In the genomic region with DNA sequence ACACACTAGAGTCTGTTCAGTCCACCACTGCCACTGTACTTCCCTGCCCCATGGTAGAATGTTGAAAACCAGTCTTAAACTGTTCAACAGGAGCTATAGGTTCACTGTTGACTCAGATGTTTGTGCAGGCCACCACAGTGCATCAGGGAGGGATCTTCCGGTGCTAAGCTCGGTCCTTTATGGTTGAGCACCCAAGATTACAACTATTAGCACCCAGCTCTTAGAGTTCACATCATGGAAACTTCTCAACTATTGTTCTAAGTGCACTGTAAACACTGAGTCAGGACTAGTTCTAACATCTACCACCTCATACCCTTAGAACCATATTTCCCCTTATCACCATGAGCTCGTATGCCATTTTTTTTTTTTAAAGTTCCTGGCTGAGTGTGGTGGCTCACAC, we compare ENCODE assay signal across 17 cellular contexts.
DNase-seq lines count a peak whose midpoint lies in the region; ATAC-seq and TF ChIP-seq lines count a peak whose summit lies in the region.
"Had no signal": no experiment of that assay in that cellular context is flagged by ENCODE, and none has a peak within 500 bp of the region (broad histone marks: within the 10 kb centered on the region; RNA-seq: fewer than 3 reads in every experiment).

No MANE protein-coding gene starts in this region.

- no peak for TF ChIP-seq CTCF in nephron (IDR thresholded peaks at IDR 0.05; ENCODE audit: unreplicated experiment in 3 of 3)

- H3K4me3 Mint-ChIP-seq in activated CD4-positive, alpha-beta T cell treated with anti-CD3 and anti-CD28 coated beads, Interleukin-2, amount 10 ng/mL, durations not matched to agents 24 days and 14 days: no peak overlapping the region
- no peak overlapping the region for H3K4me3 Mint-ChIP-seq in activated naive CD8-positive, alpha-beta T cell
- no peak overlapping the region for H3K4me3 Mint-ChIP-seq in nephron

- H3K4me1 Mint-ChIP-seq in activated CD4-positive, alpha-beta T cell treated with anti-CD3 and anti-CD28 coated beads, Interleukin-2, amount 10 ng/mL, durations not matched to agents 24 days and 14 days: peaks cover 7% of the 10 kb centered on the region
- peaks cover 32% of the 10 kb centered on the region for H3K4me1 Mint-ChIP-seq in activated naive CD8-positive, alpha-beta T cell (ENCODE audit: low read depth)
- peaks cover 21% of the 10 kb centered on the region for H3K4me1 Mint-ChIP-seq in nephron

- intact Hi-C loops in activated CD4-positive, alpha-beta T cell treated with anti-CD3 and anti-CD28 coated beads, Interleukin-2, amount 10 ng/mL, durations not matched to agents 24 days and 14 days (cut with micrococcal nuclease): no loop called here

- H3K27ac Mint-ChIP-seq in activated CD4-positive, alpha-beta T cell treated with anti-CD3 and anti-CD28 coated beads, Interleukin-2, amount 10 ng/mL, durations not matched to agents 24 days and 14 days: peak overlapping the region; percentile 68
- peak overlapping the region; percentile 93 for H3K27ac Mint-ChIP-seq in activated naive CD8-positive, alpha-beta T cell
- H3K27ac Mint-ChIP-seq in nephron: peak overlapping the region in 2 of 3 experiments; percentile 50 to 68

- H3K27me3 Mint-ChIP-seq in activated CD4-positive, alpha-beta T cell treated with anti-CD3 and anti-CD28 coated beads, Interleukin-2, amount 10 ng/mL, durations not matched to agents 24 days and 14 days: no peaks in the 10 kb centered on the region
- H3K27me3 Mint-ChIP-seq in activated naive CD8-positive, alpha-beta T cell: no peaks in the 10 kb centered on the region
- no peaks in the 10 kb centered on the region for H3K27me3 Mint-ChIP-seq in nephron (ENCODE audit: low read depth)

- H3K9me3 Mint-ChIP-seq in activated CD4-positive, alpha-beta T cell treated with anti-CD3 and anti-CD28 coated beads, Interleukin-2, amount 10 ng/mL, durations not matched to agents 24 days and 14 days: peaks cover 5% of the 10 kb centered on the region
- H3K9me3 Mint-ChIP-seq in activated naive CD8-positive, alpha-beta T cell (ENCODE audit: low read depth): no peaks in the 10 kb centered on the region
- H3K9me3 Mint-ChIP-seq in nephron: no peaks in the 10 kb centered on the region

- ATAC-seq in GM18511 (IDR thresholded peaks at IDR 0.05; ENCODE audit: unreplicated experiment): peak; percentile 91
- ATAC-seq in GM21526 (IDR thresholded peaks at IDR 0.05; ENCODE audit: low FRiP score, unreplicated experiment): no peak
- no peak for ATAC-seq in HG02973 (IDR thresholded peaks at IDR 0.05; ENCODE audit: unreplicated experiment)
- ATAC-seq: HepG2 had no signal

- H3K36me3 Mint-ChIP-seq in activated CD4-positive, alpha-beta T cell treated with anti-CD3 and anti-CD28 coated beads, Interleukin-2, amount 10 ng/mL, durations not matched to agents 24 days and 14 days (ENCODE audit: low read depth): peaks cover 46% of the 10 kb centered on the region
- H3K36me3 Mint-ChIP-seq in activated naive CD8-positive, alpha-beta T cell: peaks cover 8% of the 10 kb centered on the region
- peaks cover 58% of the 10 kb centered on the region for H3K36me3 Mint-ChIP-seq in nephron (ENCODE audit: low read depth)

- no peak for DNase-seq in activated CD4-positive, alpha-beta T cell treated with anti-CD3 and anti-CD28 coated beads, Interleukin-2, amount 10 ng/mL, durations not matched to agents 24 days and 14 days
- no peak for DNase-seq in activated CD4-positive, alpha-beta T cell treated with anti-CD3 and anti-CD28 coated beads for 4 hours
- DNase-seq in A172 (ENCODE audit: low spot score): no peak
- DNase-seq: activated CD8-positive, alpha-beta memory T cell treated with anti-CD3 and anti-CD28 coated beads, Interleukin-2, amount 50 U/mL, for 4 hours; esophagus squamous epithelium; MG63; NCI-H187; NCI-H226; posterior cingulate gyrus; stimulated activated naive CD4-positive, alpha-beta T cell; upper lobe of left lung had no signal
